In the genomic region with DNA sequence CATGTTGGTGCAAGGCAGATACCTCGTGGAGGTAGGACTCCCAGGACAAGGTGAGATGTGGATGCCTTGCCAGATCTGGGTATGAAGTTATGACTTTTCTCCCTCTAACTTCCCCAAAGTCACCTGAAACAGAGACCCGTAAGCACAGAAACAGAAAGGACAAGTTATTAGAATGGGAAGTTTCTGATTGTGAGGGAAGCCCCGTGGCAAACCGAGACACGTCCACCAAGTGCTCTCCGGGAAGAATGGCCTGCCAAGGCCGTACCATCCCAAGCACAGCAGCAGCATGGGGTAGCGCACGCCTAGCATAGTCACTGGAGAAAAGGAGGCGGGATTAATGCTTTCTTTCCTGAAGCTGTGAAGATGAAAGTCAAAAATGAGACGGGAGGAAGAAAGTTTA, we compare ENCODE assay signal across 15 cellular contexts.
A peak's percentile ranks its signal among the peaks of the same experiment; 100 is the strongest.
DNase-seq lines count a peak whose midpoint lies in the region; ATAC-seq and TF ChIP-seq lines count a peak whose summit lies in the region.
"Had no signal": no experiment of that assay in that cellular context is flagged by ENCODE, and none has a peak within 500 bp of the region (broad histone marks: within the 10 kb centered on the region; RNA-seq: fewer than 3 reads in every experiment).

No MANE protein-coding gene starts in this region.

- ATAC-seq in Right ventricle myocardium superior (ENCODE audit: poor library complexity) (peak; percentile 58), psoas muscle (no peak), HG03196 (IDR thresholded peaks at IDR 0.05; ENCODE audit: unreplicated experiment) (no peak)
- ATAC-seq: naive thymus-derived CD8-positive, alpha-beta T cell; SK-N-SH treated with all-trans-retinoic acid at 6 μM for 48 hours had no signal

- H3K27me3 ChIP-seq in OCI-LY3 (ENCODE audit: low read depth, low read length) (no peaks in the 10 kb centered on the region), psoas muscle (ENCODE audit: insufficient read depth in 3 of 3, low read length in 2 of 3) (no peaks in the 10 kb centered on the region)

- H3K4me1 ChIP-seq in OCI-LY3 (ENCODE audit: low read length) (peaks cover 97% of the 10 kb centered on the region), psoas muscle (peaks cover 34% of the 10 kb centered on the region)

- in situ Hi-C loops in GM13977 (cut with MboI; ENCODE audit: low pct_unique_long_range_greater_than_20kb, low sequenced_read_pairs, unreplicated experiment) = no loop called here

- intact Hi-C loops in Right ventricle myocardium superior (cut with DNase I) = no loop called here
- intact Hi-C loops in psoas muscle (cut with DNase I) = no loop called here

- no peak overlapping the region for H2AFZ ChIP-seq in OCI-LY3 (ENCODE audit: low read depth, low read length)

- peak overlapping the region; percentile 48 for H3K4me2 ChIP-seq in OCI-LY3 (ENCODE audit: low read length)

- H3K4me3 ChIP-seq in OCI-LY3 (ENCODE audit: low read length) (peak overlapping the region; percentile 1), psoas muscle (no peak overlapping the region)

- peaks cover 64% of the 10 kb centered on the region for H3K79me2 ChIP-seq in OCI-LY3 (ENCODE audit: low read length)

- DNase-seq in Right ventricle myocardium superior (no peak), psoas muscle (no peak), GOT3 (lab: John Stamatoyannopoulos, UW) (no peak), hippocampal formation (lab: John Stamatoyannopoulos, UW) (no peak), GM13977 (ENCODE audit: low spot score) (no peak)
- DNase-seq: activated CD4-positive, CD25-positive, alpha-beta regulatory T cell; activated naive CD4-positive, alpha-beta T cell treated with Interleukin-2 at 50 U/mL for 16 hours; caudate nucleus; glutamatergic neuron; naive thymus-derived CD8-positive, alpha-beta T cell; NCI-H1105 had no signal

- H3K9ac ChIP-seq in OCI-LY3 (ENCODE audit: low read length) = peak overlapping the region; percentile 68

- H3K36me3 ChIP-seq in OCI-LY3 (replicated peaks; ENCODE audit: low read depth, low read length) (peaks cover 51% of the 10 kb centered on the region), psoas muscle (ENCODE audit: insufficient read depth in 1 of 2, low read depth in 1 of 2) (peaks cover 0 to 23% of the 10 kb centered on the region in 2 donors)

- peak overlapping the region; percentile 61 for H3K27ac ChIP-seq in C4-2B
- peak overlapping the region; percentile 89 for H3K27ac ChIP-seq in OCI-LY3 (ENCODE audit: low read length)
- H3K27ac ChIP-seq in psoas muscle = peak overlapping the region; percentile 44

- H3K9me3 ChIP-seq in OCI-LY3 (ENCODE audit: insufficient read depth, low read length) (no peaks in the 10 kb centered on the region), psoas muscle (no peaks in the 10 kb centered on the region)

- WGBS in psoas muscle, 3 donors = 74 to 82% (median 81%) methylated on average over 11 of the region's 11 CpGs

- no peaks in the 10 kb centered on the region for H4K20me1 ChIP-seq in OCI-LY3 (ENCODE audit: insufficient read depth, low read length)

- no peak for TF ChIP-seq CTCF in C4-2B (conservative IDR thresholded peaks at IDR 0.05)
- no peak for TF ChIP-seq CTCF in OCI-LY3 (IDR thresholded peaks at IDR 0.05; ENCODE audit: low read depth, low read length)
- TF ChIP-seq CTCF in psoas muscle (IDR thresholded peaks at IDR 0.05) = no peak
- no peak for TF ChIP-seq CTCF in GM13977 (IDR thresholded peaks at IDR 0.05; ENCODE audit: extremely low read depth, insufficient read depth, missing control alignments)
